In the genomic region with DNA sequence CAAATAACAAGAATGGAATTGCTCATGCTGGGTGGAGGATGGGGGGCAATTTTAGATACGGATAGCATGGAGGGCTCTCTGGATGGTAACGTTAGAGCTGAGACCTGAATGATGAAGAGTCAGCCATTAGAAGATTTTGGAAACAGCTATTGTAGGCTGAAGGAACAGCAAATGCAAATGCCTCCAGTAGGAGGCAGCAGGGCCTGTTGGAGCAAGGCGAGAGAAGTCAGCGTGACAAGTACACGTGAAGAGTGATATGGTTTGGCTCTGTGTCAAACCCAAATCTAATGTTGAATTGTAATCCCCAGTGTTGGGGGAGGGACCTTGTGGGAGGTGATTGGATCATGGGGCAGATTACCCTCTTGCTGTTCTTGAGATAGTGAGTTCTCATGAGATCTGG, we compare ENCODE assay signal across 10 cellular contexts. TPM values are rescaled to one million over a fixed set of nuclear protein-coding genes. Genes with fewer than 3 reads are reported as not detected.
DNase-seq lines count a peak whose midpoint lies in the region; ATAC-seq, FAIRE-seq and TF ChIP-seq lines count a peak whose summit lies in the region.
"Had no signal": no experiment of that assay in that cellular context is flagged by ENCODE, and none has a peak within 500 bp of the region (broad histone marks: within the 10 kb centered on the region; RNA-seq: fewer than 3 reads in every experiment).

No MANE protein-coding gene starts in this region.

- no peak for TF ChIP-seq EP300 in HepG2 (IDR thresholded peaks at IDR 0.05; ENCODE audit: low read depth in 2 of 2, low read length in 2 of 2)
- no peak for TF ChIP-seq EP300 in HepG2 (CRISPR knock-in tag; IDR thresholded peaks at IDR 0.05; ENCODE audit: borderline replicate concordance)
- TF ChIP-seq EP300 in SK-N-SH (IDR thresholded peaks at IDR 0.05; ENCODE audit: borderline replicate concordance in 1 of 2, low read depth in 1 of 2, low read length in 1 of 2) = no peak

- no peak overlapping the region for H2BK5ac ChIP-seq in neuronal stem cell (ENCODE audit: low read length)

- H3K4me1 ChIP-seq in HepG2 (ENCODE audit: insufficient read depth, low read length) (no peaks in the 10 kb centered on the region), right lobe of liver (no peaks in the 10 kb centered on the region), SK-N-SH (ENCODE audit: control insufficient read depth in 1 of 2, insufficient read depth in 2 of 2, low read depth in 1 of 2, low read length in 1 of 2) (no peaks in the 10 kb centered on the region), foreskin keratinocyte (no peaks in the 10 kb centered on the region), upper lobe of right lung (no peaks in the 10 kb centered on the region), neuronal stem cell (ENCODE audit: control insufficient read depth in 2 of 2, insufficient read depth in 1 of 2, low read depth in 1 of 2, low read length in 2 of 2) (peaks cover 0 to 3% of the 10 kb centered on the region in 2 donors), uterus (peaks cover 0 to 5% of the 10 kb centered on the region in 2 donors)

- POLR2A ChIA-PET in HepG2 (lab: Yijun Ruan, JAX) (no interaction called here), SK-N-SH (lab: Yijun Ruan, JAX) (no interaction called here)

- no peak overlapping the region for H4K8ac ChIP-seq in neuronal stem cell (ENCODE audit: low read depth, low read length)

- H4K91ac ChIP-seq in neuronal stem cell (ENCODE audit: low read depth, low read length, poor library complexity) = no peak overlapping the region

- CTCF ChIA-PET in HepG2 (lab: Yijun Ruan, JAX; ENCODE audit: low intra/inter-chr PET ratio, low total read pairs) = no interaction called here
- CTCF ChIA-PET in SK-N-SH (lab: Yijun Ruan, JAX) = interaction anchor here (0.6 kb wide), 1 partner anchor 87 kb away, joined by 3 read pairs; no protein-coding TSS in a partner anchor

- TF ChIP-seq CTCF in HepG2 (CRISPR knock-in tag; IDR thresholded peaks at IDR 0.05) = peak; percentile 37
- peak in 1 of 4 donors; percentile 24 for TF ChIP-seq CTCF in right lobe of liver (IDR thresholded peaks at IDR 0.05)
- peak; percentile 51 for TF ChIP-seq CTCF in SK-N-SH (IDR thresholded peaks at IDR 0.05)
- TF ChIP-seq CTCF in foreskin keratinocyte (conservative IDR thresholded peaks at IDR 0.05) = peak; percentile 62
- TF ChIP-seq CTCF in upper lobe of right lung (IDR thresholded peaks at IDR 0.05) = peak; percentile 39
- TF ChIP-seq CTCF in uterus (IDR thresholded peaks at IDR 0.05) = no peak

- H2BK15ac ChIP-seq in neuronal stem cell (ENCODE audit: low read length) = no peak overlapping the region

- no peaks in the 10 kb centered on the region for H3K36me3 Mint-ChIP-seq in activated T-helper 1 cell treated with anti-CD3 and anti-CD28 coated beads, Interleukin-12 subunit alpha, Interleukin-12 subunit beta, Interleukin-2, Interleukin-4 antibody, amounts not matched to agents 30 ng/mL and 10 ng/mL and 1 ng/mL, durations not matched to agents 14 hours and 24 hours and 36 hours (ENCODE audit: low read depth)

- H4K20me1 ChIP-seq in HepG2 (ENCODE audit: insufficient read depth, low read length) (no peaks in the 10 kb centered on the region), SK-N-SH (ENCODE audit: insufficient read depth) (no peaks in the 10 kb centered on the region)

- no peaks in the 10 kb centered on the region for H3F3A ChIP-seq in SK-N-SH (replicated peaks; ENCODE audit: insufficient read depth)

- no peak overlapping the region for H3K4me2 ChIP-seq in HepG2 (ENCODE audit: low read depth, low read length)
- H3K4me2 ChIP-seq in SK-N-SH = no peak overlapping the region
- H3K4me2 ChIP-seq in neuronal stem cell (ENCODE audit: insufficient read depth, low read length, poor library complexity, severe bottlenecking) = no peak overlapping the region

- DNase-seq in HepG2 (ENCODE audit: low spot score) (no peak), right lobe of liver (no peak), SK-N-SH (no peak), foreskin keratinocyte (peak in 1 of 2 donors; percentile 23), upper lobe of right lung (no peak), neuronal stem cell (ENCODE audit: low spot score) (no peak), uterus (no peak)
- no peak for DNase-seq in activated T-helper 1 cell treated with anti-CD3 and anti-CD28 coated beads, Interleukin-12 subunit alpha, Interleukin-12 subunit beta, Interleukin-2, Interleukin-4 antibody, amounts not matched to agents 30 ng/mL and 10 ng/mL and 1 ng/mL, durations not matched to agents 14 hours and 24 hours and 36 hours (ENCODE audit: low spot score)
- DNase-seq: activated CD8-positive, alpha-beta memory T cell treated with anti-CD3 and anti-CD28 coated beads, Interleukin-2, amount 50 U/mL, for 48 hours; NCI-H146 had no signal

- H3K4me3 ChIP-seq in HepG2 (replicated peaks in 1 of 3; ENCODE audit: insufficient read depth in 1 of 3, low read depth in 2 of 3, low read length in 3 of 3) = no peak overlapping the region
- H3K4me3 ChIP-seq in right lobe of liver = no peak overlapping the region
- H3K4me3 ChIP-seq in SK-N-SH (ENCODE audit: low read depth in 2 of 2, low read length in 1 of 2) = no peak overlapping the region
- no peak overlapping the region for H3K4me3 ChIP-seq in upper lobe of right lung
- no peak overlapping the region for H3K4me3 ChIP-seq in neuronal stem cell (ENCODE audit: low read length in 2 of 2)
- H3K4me3 ChIP-seq in uterus = no peak overlapping the region

- H3K4ac ChIP-seq in neuronal stem cell (ENCODE audit: low read length) = no peak overlapping the region

- no peaks in the 10 kb centered on the region for H3K4me1 Mint-ChIP-seq in activated T-helper 1 cell treated with anti-CD3 and anti-CD28 coated beads, Interleukin-12 subunit alpha, Interleukin-12 subunit beta, Interleukin-2, Interleukin-4 antibody, amounts not matched to agents 30 ng/mL and 10 ng/mL and 1 ng/mL, durations not matched to agents 14 hours and 24 hours and 36 hours (ENCODE audit: low read depth)

- H3K14ac ChIP-seq in neuronal stem cell (ENCODE audit: low read length) = no peak overlapping the region

- H3K27ac ChIP-seq in HepG2 (ENCODE audit: extremely low read length, insufficient read depth, low read length) (no peak overlapping the region), right lobe of liver (no peak overlapping the region), SK-N-SH (ENCODE audit: low read depth in 2 of 2, low read length in 1 of 2) (no peak overlapping the region), foreskin keratinocyte (no peak overlapping the region), upper lobe of right lung (no peak overlapping the region), neuronal stem cell (replicated peaks; ENCODE audit: low read length) (no peak overlapping the region), uterus (no peak overlapping the region)

- H3K27me3 Mint-ChIP-seq in activated T-helper 1 cell treated with anti-CD3 and anti-CD28 coated beads, Interleukin-12 subunit alpha, Interleukin-12 subunit beta, Interleukin-2, Interleukin-4 antibody, amounts not matched to agents 30 ng/mL and 10 ng/mL and 1 ng/mL, durations not matched to agents 14 hours and 24 hours and 36 hours (ENCODE audit: insufficient read depth) = no peaks in the 10 kb centered on the region

- no peaks in the 10 kb centered on the region for H3K79me1 ChIP-seq in neuronal stem cell (ENCODE audit: low read depth, low read length)

- H3K27me3 ChIP-seq in HepG2 (ENCODE audit: control insufficient read depth in 1 of 2, insufficient read depth in 2 of 2, low read length in 2 of 2) (no peaks in the 10 kb centered on the region), right lobe of liver (no peaks in the 10 kb centered on the region), SK-N-SH (ENCODE audit: insufficient read depth) (no peaks in the 10 kb centered on the region), foreskin keratinocyte (peaks cover 3% of the 10 kb centered on the region), upper lobe of right lung (no peaks in the 10 kb centered on the region), neuronal stem cell (ENCODE audit: control insufficient read depth in 3 of 3, insufficient read depth in 3 of 3, low read depth in 1 of 3, low read length in 3 of 3) (no peaks in the 10 kb centered on the region), uterus (no peaks in the 10 kb centered on the region)

- BruUV-seq in HepG2 (replicated peaks; lab: Mats Ljungman, UMichigan) = no TSS peak

- no peak overlapping the region for H2BK12ac ChIP-seq in neuronal stem cell (ENCODE audit: low read length)

- TF ChIP-seq RAD21 in HepG2 (CRISPR knock-in tag; IDR thresholded peaks at IDR 0.05) (no peak), SK-N-SH (IDR thresholded peaks at IDR 0.05; ENCODE audit: low read length) (peak; percentile 47)

- no peak overlapping the region for H3K4me3 Mint-ChIP-seq in activated T-helper 1 cell treated with anti-CD3 and anti-CD28 coated beads, Interleukin-12 subunit alpha, Interleukin-12 subunit beta, Interleukin-2, Interleukin-4 antibody, amounts not matched to agents 30 ng/mL and 10 ng/mL and 1 ng/mL, durations not matched to agents 14 hours and 24 hours and 36 hours

- no peaks in the 10 kb centered on the region for H3K9me2 ChIP-seq in SK-N-SH

- no peaks in the 10 kb centered on the region for H3K79me2 ChIP-seq in HepG2 (ENCODE audit: insufficient read depth, low read length)
- no peaks in the 10 kb centered on the region for H3K79me2 ChIP-seq in SK-N-SH (ENCODE audit: insufficient read depth)

- FAIRE-seq in HepG2 (lab: Jason Lieb, UNC) = no peak

- intact Hi-C loops in HepG2 (cut with micrococcal nuclease; ENCODE audit: unreplicated experiment) (no loop called here), right lobe of liver (cut with DNase I) (no loop called here), upper lobe of right lung (cut with DNase I) (no loop called here), uterus (cut with DNase I; ENCODE audit: low total_unique reads) (no loop called here)
- intact Hi-C loops in activated T-helper 1 cell treated with anti-CD3 and anti-CD28 coated beads, Interleukin-12 subunit alpha, Interleukin-12 subunit beta, Interleukin-2, Interleukin-4 antibody, amounts not matched to agents 30 ng/mL and 10 ng/mL and 1 ng/mL, durations not matched to agents 14 hours and 24 hours and 36 hours (cut with micrococcal nuclease) = no loop called here

- ATAC-seq in HepG2 (no peak), right lobe of liver (no peak), foreskin keratinocyte (peak; percentile 33), upper lobe of right lung (peak; percentile 75)

- no peak overlapping the region for H3K23ac ChIP-seq in neuronal stem cell (ENCODE audit: low read depth, low read length, poor library complexity)

- H2AK5ac ChIP-seq in neuronal stem cell (ENCODE audit: low read depth, low read length) = no peak overlapping the region

- no peak overlapping the region for H2BK120ac ChIP-seq in neuronal stem cell (ENCODE audit: low read depth, low read length)

- H3K9ac ChIP-seq in HepG2 (ENCODE audit: insufficient read depth, low read depth, low read length) (no peak overlapping the region), SK-N-SH (no peak overlapping the region), neuronal stem cell (ENCODE audit: low read depth, low read length, poor library complexity) (no peak overlapping the region)

- H3K9me3 ChIP-seq in HepG2 (ENCODE audit: low read length) (peaks cover 7% of the 10 kb centered on the region; the same call in 1 of the 2 replicates), right lobe of liver (no peaks in the 10 kb centered on the region), SK-N-SH (no peaks in the 10 kb centered on the region), upper lobe of right lung (no peaks in the 10 kb centered on the region), neuronal stem cell (replicated peaks in 1 of 2; ENCODE audit: control insufficient read depth in 2 of 2, insufficient read depth in 1 of 2, low read depth in 1 of 2, low read length in 2 of 2) (peaks cover 2 to 5% of the 10 kb centered on the region in 2 donors), uterus (no peaks in the 10 kb centered on the region)

- H3K36me3 ChIP-seq in HepG2 (replicated peaks in 1 of 2; ENCODE audit: control insufficient read depth in 1 of 2, insufficient read depth in 2 of 2, low read length in 2 of 2) (no peaks in the 10 kb centered on the region), right lobe of liver (no peaks in the 10 kb centered on the region), SK-N-SH (replicated peaks in 1 of 2; ENCODE audit: control insufficient read depth in 1 of 2, insufficient read depth in 2 of 2, low read length in 1 of 2) (no peaks in the 10 kb centered on the region), upper lobe of right lung (no peaks in the 10 kb centered on the region), neuronal stem cell (replicated peaks in 1 of 2; ENCODE audit: control insufficient read depth in 2 of 2, insufficient read depth in 2 of 2, low read length in 2 of 2) (no peaks in the 10 kb centered on the region), uterus (no peaks in the 10 kb centered on the region)

- no peak overlapping the region for H3K27ac Mint-ChIP-seq in activated T-helper 1 cell treated with anti-CD3 and anti-CD28 coated beads, Interleukin-12 subunit alpha, Interleukin-12 subunit beta, Interleukin-2, Interleukin-4 antibody, amounts not matched to agents 30 ng/mL and 10 ng/mL and 1 ng/mL, durations not matched to agents 14 hours and 24 hours and 36 hours

- WGBS in HepG2 (ENCODE audit: low lambda C conversion rate) = 6% methylated on average over 5 of the region's 5 CpGs
- WGBS in right lobe of liver (ENCODE audit: insufficient coverage, low coverage, low lambda C conversion rate, missing lambda C conversion rate) = 37% methylated on average over 5 of the region's 5 CpGs
- WGBS in SK-N-SH (ENCODE audit: low lambda C conversion rate) = 28% methylated on average over 5 of the region's 5 CpGs
- WGBS in neuronal stem cell (ENCODE audit: extremely low coverage in 2 of 2, insufficient read length in 2 of 2, insufficient replicate concordance in 1 of 2), 2 donors = no CpG with 5 or more reads among the region's 5 CpGs

- H2AFZ ChIP-seq in HepG2 (ENCODE audit: low read length) (no peak overlapping the region), SK-N-SH (ENCODE audit: low read depth) (no peak overlapping the region), neuronal stem cell (ENCODE audit: low read length) (no peak overlapping the region)

- H3K9me3 Mint-ChIP-seq in activated T-helper 1 cell treated with anti-CD3 and anti-CD28 coated beads, Interleukin-12 subunit alpha, Interleukin-12 subunit beta, Interleukin-2, Interleukin-4 antibody, amounts not matched to agents 30 ng/mL and 10 ng/mL and 1 ng/mL, durations not matched to agents 14 hours and 24 hours and 36 hours = peaks cover 19% of the 10 kb centered on the region

- no peak overlapping the region for H3K18ac ChIP-seq in neuronal stem cell (ENCODE audit: low read length)

- in situ Hi-C loops in HepG2 (cut with HindIII; ENCODE audit: extremely low pct_ligation_motif_present, low pct_unique_long_range_greater_than_20kb) = no loop called here

- TF ChIP-seq POLR2A in HepG2 (IDR thresholded peaks at IDR 0.05; ENCODE audit: insufficient read depth in 1 of 2, low read depth in 2 of 2, low read length in 2 of 2) (no peak), right lobe of liver (IDR thresholded peaks at IDR 0.05) (no peak), uterus (IDR thresholded peaks at IDR 0.05) (no peak)

RNA-seq across cellular contexts. Expression of a gene that starts 59.3 kb away (rescaled TPM):
- total RNA-seq in HepG2 (2016; rRNA removed; fragmentation: Illumina TruSeq; extraction: Trizol) (not detected in 2 replicates), right lobe of liver (1 to 10 TPM; 1.5 to 7.9 (median 3.6) TPM), foreskin keratinocyte (not detected in 2 replicates), upper lobe of right lung (198 TPM), uterus (10 to 100 TPM; 34.4 to 78.6 (median 68.0) TPM)
- total RNA-seq in HepG2 (2016; cell fraction: cytosol; rRNA removed; fragmentation: Illumina TruSeq; extraction: Trizol; ENCODE audit: low read depth) = not detected in 2 replicates
- not detected in 2 replicates for total RNA-seq in HepG2 (2016; cell fraction: insoluble cytoplasmic fraction; rRNA removed; fragmentation: Illumina TruSeq; extraction: Trizol)
- total RNA-seq in HepG2 (2016; cell fraction: membrane; rRNA removed; fragmentation: Illumina TruSeq; extraction: Trizol) = not detected in 2 replicates
- total RNA-seq in HepG2 (2016; cell fraction: nucleus; rRNA removed; fragmentation: Illumina TruSeq; extraction: Trizol) = not detected in 2 replicates
- polyA plus RNA-seq in HepG2 (2011; rRNA removed) (0.04 TPM in 1 of 2 replicates, not detected in the other), SK-N-SH (2012; rRNA removed) (12.0 and 21.6 TPM in 2 replicates), foreskin keratinocyte (0.04 TPM in 1 of 2 replicates, not detected in the other)
- polyA plus RNA-seq in HepG2 (2011; cell fraction: cytosol; rRNA removed) = 0.13 and 0.20 TPM in 2 replicates
- polyA plus RNA-seq in HepG2 (2011; cell fraction: nucleus; rRNA removed) = 0.14 and 0.37 TPM in 2 replicates
- polyA plus RNA-seq in HepG2 (2012) = 0.47 and 0.85 TPM in 2 replicates
- polyA plus RNA-seq in HepG2 (2016; cell fraction: cytosol; fragmentation: Illumina TruSeq; extraction: Trizol; ENCODE audit: low read depth) = not detected in 2 replicates
- not detected in 2 replicates for polyA plus RNA-seq in HepG2 (2016; cell fraction: insoluble cytoplasmic fraction; fragmentation: Illumina TruSeq; extraction: Trizol; ENCODE audit: low read depth)
- not detected in 2 replicates for polyA plus RNA-seq in HepG2 (2016; cell fraction: membrane; fragmentation: Illumina TruSeq; extraction: Trizol; ENCODE audit: low read depth)
- polyA plus RNA-seq in HepG2 (2016; cell fraction: nucleus; fragmentation: Illumina TruSeq; extraction: Trizol; ENCODE audit: insufficient read depth, low read depth) = not detected in 2 replicates
- not detected in 2 replicates for polyA minus RNA-seq in HepG2 (2011; rRNA and poly(A)+ RNA removed; ENCODE audit: low replicate concordance)
- 0.53 TPM in 1 of 2 replicates, not detected in the other for polyA minus RNA-seq in HepG2 (2011; cell fraction: cytosol; rRNA and poly(A)+ RNA removed)
- not detected in 2 replicates for polyA minus RNA-seq in HepG2 (2011; cell fraction: nucleus; rRNA and poly(A)+ RNA removed)
- polyA plus RNA-seq in SK-N-SH (2012; cell fraction: cytosol; rRNA removed) = 12.9 and 23.2 TPM in 2 replicates
- polyA plus RNA-seq in SK-N-SH (2012; cell fraction: nucleus; rRNA removed) = 25.5 and 31.9 TPM in 2 replicates
- 4.6 TPM for polyA plus RNA-seq in neuronal stem cell (2013, experiment 1 of 2)
- polyA plus RNA-seq in neuronal stem cell (2013, experiment 2 of 2) = 4.4 TPM
- not detected in 2 replicates for total RNA-seq in activated T-helper 1 cell treated with anti-CD3 and anti-CD28 coated beads, Interleukin-12 subunit alpha, Interleukin-12 subunit beta, Interleukin-2, Interleukin-4 antibody, amounts not matched to agents 30 ng/mL and 10 ng/mL and 1 ng/mL, durations not matched to agents 14 hours and 24 hours and 36 hours

Comparison
In these comparisons a context has a peak if more than half of its experiments do, and no peak if none do; other contexts are left out.
1. ATAC-seq: peak in foreskin keratinocyte (single experiment) and upper lobe of right lung (single experiment); none in HepG2 (single experiment) and right lobe of liver (0 of 4).
2. CTCF ChIP-seq: peak in HepG2 (single experiment), SK-N-SH (single experiment), foreskin keratinocyte (single experiment) and upper lobe of right lung (single experiment); none in uterus (0 of 4).